Comparison of ENCODE assay signal across 9 cellular contexts in the genomic region with DNA sequence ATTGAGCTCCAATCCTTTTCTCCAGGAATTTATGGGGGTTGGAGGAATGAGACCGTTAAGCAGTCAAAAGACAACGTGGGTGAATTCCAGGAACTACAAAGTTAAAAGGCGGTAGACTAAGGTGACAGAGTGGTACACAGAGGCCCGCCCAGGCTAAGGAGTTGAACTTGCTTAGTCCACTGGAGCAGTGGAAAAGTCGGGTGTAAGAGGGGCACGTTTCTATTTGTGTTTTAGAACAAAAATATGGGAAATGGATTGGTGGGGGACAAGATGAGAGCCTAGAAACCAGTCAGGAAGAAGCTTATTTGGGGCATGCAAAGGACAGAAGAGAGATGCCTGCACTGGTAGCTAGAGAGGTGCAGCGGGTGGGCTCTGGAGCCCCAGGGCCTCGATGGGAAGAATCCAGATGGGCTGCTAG. TPM values are rescaled to one million over a fixed set of nuclear protein-coding genes. Genes with fewer than 3 reads are reported as not detected.
DNase-seq lines count a peak whose midpoint lies in the region; ATAC-seq and TF ChIP-seq lines count a peak whose summit lies in the region.
"Had no signal": no experiment of that assay in that cellular context is flagged by ENCODE, and none has a peak within 500 bp of the region (broad histone marks: within the 10 kb centered on the region; RNA-seq: fewer than 3 reads in every experiment).

No MANE protein-coding gene starts in this region.

- peak overlapping the region; percentile 83 for H3K4me3 ChIP-seq in SJCRH30
- H3K4me3 ChIP-seq in gastroesophageal sphincter, result peak overlapping the region in 1 of 2 donors; percentile 91

- peaks cover 28% of the 10 kb centered on the region for H3K4me1 Mint-ChIP-seq in activated CD4-positive, alpha-beta T cell treated with anti-CD3 and anti-CD28 coated beads, Interleukin-2, amount 10 ng/mL, durations not matched to agents 7 days and 5 days
- peaks cover 17% of the 10 kb centered on the region for H3K4me1 Mint-ChIP-seq in stimulated activated memory B cell treated with anti-CD40 and anti-IgM and Interleukin-4, amounts not matched to agents 10 μg/mL and 1 μg/mL and 100 μg/mL, for 72 hours

- no peak for TF ChIP-seq POLR2A in gastroesophageal sphincter (IDR thresholded peaks at IDR 0.05)

- peak overlapping the region; percentile 75 for H3K4me3 Mint-ChIP-seq in activated CD4-positive, alpha-beta T cell treated with anti-CD3 and anti-CD28 coated beads, Interleukin-2, amount 10 ng/mL, durations not matched to agents 7 days and 5 days
- H3K4me3 Mint-ChIP-seq in stimulated activated memory B cell treated with anti-CD40 and anti-IgM and Interleukin-4, amounts not matched to agents 10 μg/mL and 1 μg/mL and 100 μg/mL, for 72 hours, result peak overlapping the region; percentile 79

- POLR2A ChIA-PET in activated CD4-positive, alpha-beta T cell treated with anti-CD3 and anti-CD28 coated beads, Interleukin-2, amount 10 ng/mL, durations not matched to agents 7 days and 5 days (lab: Charles Lee), result no interaction called here

- peak overlapping the region; percentile 83 for H3K27ac Mint-ChIP-seq in activated CD4-positive, alpha-beta T cell treated with anti-CD3 and anti-CD28 coated beads, Interleukin-2, amount 10 ng/mL, durations not matched to agents 7 days and 5 days
- no peak overlapping the region for H3K27ac Mint-ChIP-seq in stimulated activated memory B cell treated with anti-CD40 and anti-IgM and Interleukin-4, amounts not matched to agents 10 μg/mL and 1 μg/mL and 100 μg/mL, for 72 hours

- CTCF ChIA-PET in activated CD4-positive, alpha-beta T cell treated with anti-CD3 and anti-CD28 coated beads, Interleukin-2, amount 10 ng/mL, durations not matched to agents 7 days and 5 days (lab: Charles Lee), result interaction anchor here (1.0 to 2.0 kb wide), 6 partner anchors 8 to 185 kb away, joined by 3 to 10 read pairs (median 3); partner anchors contain the start of gene PARP1

- H3K9me3 Mint-ChIP-seq in activated CD4-positive, alpha-beta T cell treated with anti-CD3 and anti-CD28 coated beads, Interleukin-2, amount 10 ng/mL, durations not matched to agents 7 days and 5 days, result no peaks in the 10 kb centered on the region
- H3K9me3 Mint-ChIP-seq in stimulated activated memory B cell treated with anti-CD40 and anti-IgM and Interleukin-4, amounts not matched to agents 10 μg/mL and 1 μg/mL and 100 μg/mL, for 72 hours, result no peaks in the 10 kb centered on the region

- no peak for TF ChIP-seq EP300 in gastroesophageal sphincter (IDR thresholded peaks at IDR 0.05)

- peak overlapping the region; percentile 92 for H3K27ac ChIP-seq in SJCRH30
- H3K27ac ChIP-seq in gastroesophageal sphincter, result peak overlapping the region in 3 of 4 donors; percentile 4 to 87 (median 78)

- DNase-seq in activated CD4-positive, alpha-beta T cell treated with anti-CD3 and anti-CD28 coated beads, Interleukin-2, amount 10 ng/mL, durations not matched to agents 7 days and 5 days, result no peak
- DNase-seq in activated CD4-positive, alpha-beta T cell treated with anti-CD3 and anti-CD28 coated beads, Interleukin-2, amount 50 U/mL, for 48 hours, result no peak
- peak in 1 of 2 experiments; percentile 28 for DNase-seq in SJCRH30
- DNase-seq: NCI-H2081 had no signal

- ATAC-seq in gastroesophageal sphincter, result no peak
- no peak for ATAC-seq in stimulated activated memory B cell treated with anti-CD40 and anti-IgM and Interleukin-4, amounts not matched to agents 10 μg/mL and 1 μg/mL and 100 μg/mL, for 72 hours
- no peak for ATAC-seq in GM18861 (IDR thresholded peaks at IDR 0.05; ENCODE audit: unreplicated experiment)
- no peak for ATAC-seq in GM21390 (IDR thresholded peaks at IDR 0.05; ENCODE audit: unreplicated experiment)
- ATAC-seq in HG02798 (IDR thresholded peaks at IDR 0.05; ENCODE audit: poor library complexity, unreplicated experiment), result no peak

- no peak for TF ChIP-seq CTCF in gastroesophageal sphincter (IDR thresholded peaks at IDR 0.05)

- H3K9me3 ChIP-seq in SJCRH30 (replicated peaks), result no peaks in the 10 kb centered on the region
- no peaks in the 10 kb centered on the region for H3K9me3 ChIP-seq in gastroesophageal sphincter

- H3K27me3 Mint-ChIP-seq in activated CD4-positive, alpha-beta T cell treated with anti-CD3 and anti-CD28 coated beads, Interleukin-2, amount 10 ng/mL, durations not matched to agents 7 days and 5 days, result peaks cover 31% of the 10 kb centered on the region
- peaks cover 11% of the 10 kb centered on the region for H3K27me3 Mint-ChIP-seq in stimulated activated memory B cell treated with anti-CD40 and anti-IgM and Interleukin-4, amounts not matched to agents 10 μg/mL and 1 μg/mL and 100 μg/mL, for 72 hours

- H3K27me3 ChIP-seq in SJCRH30 (no peaks in the 10 kb centered on the region), gastroesophageal sphincter (no peaks in the 10 kb centered on the region)

- H3K36me3 ChIP-seq in SJCRH30 (no peaks in the 10 kb centered on the region), gastroesophageal sphincter (no peaks in the 10 kb centered on the region)

- WGBS in gastroesophageal sphincter (ENCODE audit: low coverage in 1 of 2), 2 donors, result 66 to 79% methylated on average over 3 to 8 of the region's 8 CpGs

- no peaks in the 10 kb centered on the region for H3K4me1 ChIP-seq in SJCRH30
- peaks cover 0 to 24% (median 4%) of the 10 kb centered on the region in 3 donors for H3K4me1 ChIP-seq in gastroesophageal sphincter

- no peaks in the 10 kb centered on the region for H3K36me3 Mint-ChIP-seq in activated CD4-positive, alpha-beta T cell treated with anti-CD3 and anti-CD28 coated beads, Interleukin-2, amount 10 ng/mL, durations not matched to agents 7 days and 5 days (ENCODE audit: low read depth)
- H3K36me3 Mint-ChIP-seq in stimulated activated memory B cell treated with anti-CD40 and anti-IgM and Interleukin-4, amounts not matched to agents 10 μg/mL and 1 μg/mL and 100 μg/mL, for 72 hours, result no peaks in the 10 kb centered on the region

RNA-seq across cellular contexts. Expression of gene LIN9, which starts 1.2 kb away (rescaled TPM):
- 10 to 100 TPM; 13.6 to 15.4 TPM for total RNA-seq in activated CD4-positive, alpha-beta T cell treated with anti-CD3 and anti-CD28 coated beads, Interleukin-2, amount 10 ng/mL, durations not matched to agents 7 days and 5 days
- 27.2 and 31.8 TPM in 2 replicates for total RNA-seq in SJCRH30 (2014; rRNA removed; shearing (Covaris generic))
- 1 to 10 TPM; 2.8 to 5.4 (median 3.4) TPM for total RNA-seq in gastroesophageal sphincter
